8 cellular contexts compared by ENCODE assay signal in the genomic region with DNA sequence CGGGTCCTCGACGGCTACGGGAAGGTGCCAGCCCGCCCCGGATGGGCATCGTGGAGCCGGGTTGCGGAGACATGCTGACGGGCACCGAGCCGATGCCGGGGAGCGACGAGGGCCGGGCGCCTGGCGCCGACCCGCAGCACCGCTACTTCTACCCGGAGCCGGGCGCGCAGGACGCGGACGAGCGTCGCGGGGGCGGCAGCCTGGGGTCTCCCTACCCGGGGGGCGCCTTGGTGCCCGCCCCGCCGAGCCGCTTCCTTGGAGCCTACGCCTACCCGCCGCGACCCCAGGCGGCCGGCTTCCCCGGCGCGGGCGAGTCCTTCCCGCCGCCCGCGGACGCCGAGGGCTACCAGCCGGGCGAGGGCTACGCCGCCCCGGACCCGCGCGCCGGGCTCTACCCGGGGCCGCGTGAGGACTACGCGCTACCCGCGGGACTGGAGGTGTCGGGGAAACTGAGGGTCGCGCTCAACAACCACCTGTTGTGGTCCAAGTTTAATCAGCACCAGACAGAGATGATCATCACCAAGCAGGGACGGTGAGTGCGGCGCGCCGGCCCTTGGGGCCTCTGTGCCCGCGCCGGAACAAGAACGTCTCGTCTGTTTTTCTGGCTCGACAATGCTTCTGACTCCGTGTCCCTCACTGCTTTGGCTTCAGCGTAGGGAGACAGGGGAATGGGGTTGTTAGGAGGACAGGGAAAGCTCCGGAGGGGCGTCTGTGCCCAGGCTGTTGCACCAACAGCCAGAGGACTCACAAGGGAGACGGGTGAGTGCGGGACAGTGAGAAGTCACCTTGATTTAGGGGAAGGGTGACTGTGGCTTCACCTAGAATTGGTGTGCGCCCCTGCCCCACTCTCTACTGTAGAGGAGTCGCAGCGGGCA. TPM values are rescaled to one million over a fixed set of nuclear protein-coding genes. Genes with fewer than 3 reads are reported as not detected.
DNase-seq lines count a peak whose midpoint lies in the region; ATAC-seq and TF ChIP-seq lines count a peak whose summit lies in the region.

No MANE protein-coding gene starts in this region.

- H3K9me3 ChIP-seq in ES-I3 (ENCODE audit: control insufficient read depth, insufficient read depth, low read length) (no peaks in the 10 kb centered on the region), OCI-LY1 (ENCODE audit: low read length) (no peaks in the 10 kb centered on the region), endodermal cell (ENCODE audit: control insufficient read depth, low read length) (no peaks in the 10 kb centered on the region), neuronal stem cell (replicated peaks in 1 of 2; ENCODE audit: control insufficient read depth in 2 of 2, insufficient read depth in 1 of 2, low read depth in 1 of 2, low read length in 2 of 2) (no peaks in the 10 kb centered on the region)

- no peak overlapping the region for H2BK120ac ChIP-seq in neuronal stem cell (ENCODE audit: low read depth, low read length)

- H3K27me3 Mint-ChIP-seq in endodermal cell (ENCODE audit: insufficient read depth), result peaks cover 82% of the 10 kb centered on the region

- H3K4me1 ChIP-seq in ES-I3 (ENCODE audit: insufficient read depth, low read length) (no peaks in the 10 kb centered on the region), OCI-LY1 (ENCODE audit: insufficient read depth, low read length, severe bottlenecking) (peaks cover 11% of the 10 kb centered on the region), endodermal cell (ENCODE audit: control insufficient read depth, insufficient read depth, low read length) (no peaks in the 10 kb centered on the region), neuronal stem cell (ENCODE audit: control insufficient read depth in 2 of 2, insufficient read depth in 1 of 2, low read depth in 1 of 2, low read length in 2 of 2) (peaks cover 3 to 4% of the 10 kb centered on the region in 2 donors)

- H3K4me2 ChIP-seq in OCI-LY1 (ENCODE audit: low read length), result peak overlapping the region; percentile 55
- peak overlapping the region; percentile 73 for H3K4me2 ChIP-seq in neuronal stem cell (ENCODE audit: insufficient read depth, low read length, poor library complexity, severe bottlenecking)

- H3K9me2 ChIP-seq in OCI-LY1 (ENCODE audit: low read depth, low read length), result no peaks in the 10 kb centered on the region

- H4K20me1 ChIP-seq in OCI-LY1 (ENCODE audit: insufficient read depth, low read length), result no peaks in the 10 kb centered on the region

- peak; percentile 17 for ATAC-seq in GM21786 (IDR thresholded peaks at IDR 0.05; ENCODE audit: unreplicated experiment)

- H3K36me3 Mint-ChIP-seq in endodermal cell (ENCODE audit: low read depth), result no peaks in the 10 kb centered on the region

- H3K9ac ChIP-seq in ES-I3 (ENCODE audit: low read depth, low read length), result peak overlapping the region; percentile 47
- H3K9ac ChIP-seq in OCI-LY1 (ENCODE audit: low read length), result no peak overlapping the region
- no peak overlapping the region for H3K9ac ChIP-seq in endodermal cell (ENCODE audit: extremely low read depth, low read length, poor library complexity, severe bottlenecking)
- peak overlapping the region; percentile 53 for H3K9ac ChIP-seq in neuronal stem cell (ENCODE audit: low read depth, low read length, poor library complexity)

- H3K27me3 ChIP-seq in OCI-LY1 (ENCODE audit: insufficient read depth, low read length) (no peaks in the 10 kb centered on the region; the same call in 1 of the 2 replicates), endodermal cell (ENCODE audit: control insufficient read depth, insufficient read depth, low read length, poor library complexity, severe bottlenecking) (peaks cover 78% of the 10 kb centered on the region), neuronal stem cell (ENCODE audit: control insufficient read depth in 3 of 3, insufficient read depth in 3 of 3, low read depth in 1 of 3, low read length in 3 of 3) (peaks cover 11 to 85% (median 44%) of the 10 kb centered on the region in 3 experiments)

- H3K79me2 ChIP-seq in OCI-LY1 (ENCODE audit: insufficient read depth, low read length), result no peaks in the 10 kb centered on the region

- no peaks in the 10 kb centered on the region for H3K79me1 ChIP-seq in neuronal stem cell (ENCODE audit: low read depth, low read length)

- H3K4me3 ChIP-seq in OCI-LY1 (ENCODE audit: low read depth, low read length, poor library complexity, severe bottlenecking) (peak overlapping the region; percentile 37), endodermal cell (ENCODE audit: low read length) (peak overlapping the region; percentile 66), neuronal stem cell (ENCODE audit: low read length in 2 of 2) (peak overlapping the region in 1 of 2 donors; percentile 80)

- H2BK15ac ChIP-seq in neuronal stem cell (ENCODE audit: low read length), result no peak overlapping the region

- no peak overlapping the region for H2AK5ac ChIP-seq in neuronal stem cell (ENCODE audit: low read depth, low read length)

- peak overlapping the region; percentile 27 for H3K14ac ChIP-seq in neuronal stem cell (ENCODE audit: low read length)

- H3K4me1 Mint-ChIP-seq in endodermal cell, result peaks cover 7% of the 10 kb centered on the region

- H3K18ac ChIP-seq in neuronal stem cell (ENCODE audit: low read length), result peak overlapping the region; percentile 35

- no peak overlapping the region for H3K27ac Mint-ChIP-seq in endodermal cell

- H4K8ac ChIP-seq in neuronal stem cell (ENCODE audit: low read depth, low read length), result no peak overlapping the region

- no peak overlapping the region for H3K27ac ChIP-seq in OCI-LY1 (ENCODE audit: low read depth, low read length, poor library complexity, severe bottlenecking)
- H3K27ac ChIP-seq in endodermal cell (ENCODE audit: low read depth, low read length), result no peak overlapping the region
- H3K27ac ChIP-seq in neuronal stem cell (replicated peaks; ENCODE audit: low read length), result no peak overlapping the region

- peak overlapping the region; percentile 49 for H3K4me3 Mint-ChIP-seq in endodermal cell

- peak overlapping the region; percentile 75 for H3K23ac ChIP-seq in neuronal stem cell (ENCODE audit: low read depth, low read length, poor library complexity)

- H4K91ac ChIP-seq in neuronal stem cell (ENCODE audit: low read depth, low read length, poor library complexity), result no peak overlapping the region

- TF ChIP-seq CTCF in OCI-LY1 (IDR thresholded peaks at IDR 0.05; ENCODE audit: low read length) (no peak), endodermal cell (conservative IDR thresholded peaks at IDR 0.05) (no peak)

- no peak overlapping the region for H2BK12ac ChIP-seq in neuronal stem cell (ENCODE audit: low read length)

- WGBS in endodermal cell (ENCODE audit: insufficient coverage in 1 of 2, insufficient read length in 1 of 2), 2 experiments, result 6 to 10% methylated on average over 40 to 93 of the region's 93 CpGs
- no CpG with 5 or more reads among the region's 93 CpGs for WGBS in neuronal stem cell (ENCODE audit: extremely low coverage in 2 of 2, insufficient read length in 2 of 2, insufficient replicate concordance in 1 of 2), 2 donors

- H3K36me3 ChIP-seq in ES-I3 (ENCODE audit: insufficient read depth, low read length) (no peaks in the 10 kb centered on the region), OCI-LY1 (ENCODE audit: insufficient read depth, low read length) (no peaks in the 10 kb centered on the region), endodermal cell (ENCODE audit: control insufficient read depth, insufficient read depth, low read length) (no peaks in the 10 kb centered on the region), neuronal stem cell (replicated peaks in 1 of 2; ENCODE audit: control insufficient read depth in 2 of 2, insufficient read depth in 2 of 2, low read length in 2 of 2) (no peaks in the 10 kb centered on the region)

- no peak overlapping the region for H2BK5ac ChIP-seq in neuronal stem cell (ENCODE audit: low read length)

- no peak overlapping the region for H3K4ac ChIP-seq in neuronal stem cell (ENCODE audit: low read length)

- no peaks in the 10 kb centered on the region for H3K9me3 Mint-ChIP-seq in endodermal cell

- DNase-seq in endodermal cell (peak; percentile 76), neuronal stem cell (ENCODE audit: low spot score) (no peak), activated gamma-delta T cell treated with Interleukin-2 at 50 U/mL for 16 hours (no peak), NCI-H82 treated with DMSO at 0.1 percent for 48 hours (lab: John Stamatoyannopoulos, UW; ENCODE audit: unreplicated experiment) (no peak)
- no peak for DNase-seq in effector CD4-positive, alpha-beta T cell

- H3F3A ChIP-seq in OCI-LY1 (ENCODE audit: insufficient read depth, low read length), result no peaks in the 10 kb centered on the region

- H2AFZ ChIP-seq in OCI-LY1 (ENCODE audit: low read length), result no peak overlapping the region
- peak overlapping the region; percentile 86 for H2AFZ ChIP-seq in neuronal stem cell (ENCODE audit: low read length)

RNA-seq across cellular contexts. Expression of a gene that starts 0.6 kb away (rescaled TPM):
- not detected for total RNA-seq in endodermal cell
- not detected for polyA plus RNA-seq in endodermal cell (2013, experiment 1 of 2)
- polyA plus RNA-seq in endodermal cell (2013, experiment 2 of 2), result not detected
- not detected for polyA plus RNA-seq in neuronal stem cell (2013, experiment 1 of 2)
- polyA plus RNA-seq in neuronal stem cell (2013, experiment 2 of 2), result 0.01 TPM

RNA-seq across cellular contexts. Expression of a gene that starts 39.7 kb away (rescaled TPM):
- 10 to 100 TPM; 14.5 to 22.9 TPM for total RNA-seq in endodermal cell
- 17.3 TPM for polyA plus RNA-seq in endodermal cell (2013, experiment 1 of 2)
- 16.7 TPM for polyA plus RNA-seq in endodermal cell (2013, experiment 2 of 2)
- 12.8 TPM for polyA plus RNA-seq in neuronal stem cell (2013, experiment 1 of 2)
- 13.4 TPM for polyA plus RNA-seq in neuronal stem cell (2013, experiment 2 of 2)

Comparison
In these comparisons a context has a peak if more than half of its experiments do, and no peak if none do; other contexts are left out.
1. H3K9ac ChIP-seq: peak in ES-I3 (single experiment) and neuronal stem cell (single experiment); none in OCI-LY1 (single experiment) and endodermal cell (single experiment).